ENCODE assay signal across 30 cellular contexts in genomic region chr13:106794131-106794530, GRCh38.
"Had no signal": no experiment of that assay in that cellular context is flagged by ENCODE, and none has a peak within 500 bp of the region (broad histone marks: within the 10 kb centered on the region; RNA-seq: fewer than 3 reads in every experiment).

No MANE protein-coding gene starts in this region.

- H3K36me3 ChIP-seq: adrenal gland, ascending aorta, cardiac muscle cell had no signal

- H3K4me1 ChIP-seq: adrenal gland, ascending aorta had no signal

- H3K27ac ChIP-seq: adrenal gland, ascending aorta, cardiac muscle cell, VCaP had no signal

- H3K9me3 ChIP-seq: adrenal gland, ascending aorta had no signal

- ATAC-seq: activated CD8-positive, alpha-beta memory T cell treated with anti-CD3 and anti-CD28 coated beads, Interleukin-2, amount 10 ng/mL, durations not matched to agents 7 days and 5 days; activated CD8-positive, alpha-beta T cell treated with anti-CD3 and anti-CD28 coated beads, Interleukin-2, amount 10 ng/mL, durations not matched to agents 7 days and 5 days; activated naive CD8-positive, alpha-beta T cell treated with anti-CD3 and anti-CD28 coated beads, Interleukin-2, amount 50 U/mL, for 24 hours had no signal

- H3K4me3 ChIP-seq: adrenal gland, cardiac muscle cell had no signal

- DNase-seq: activated B cell treated with CpG ODN at 0.5 μM for 24 hours; activated CD4-positive, alpha-beta memory T cell treated with anti-CD3 and anti-CD28 coated beads for 36 hours; activated CD4-positive, alpha-beta T cell treated with anti-CD3 and anti-CD28 coated beads for 4 hours; activated CD4-positive, alpha-beta T cell treated with anti-CD3 and anti-CD28 coated beads, Interleukin-2, amount 10 ng/mL, durations not matched to agents 24 days and 14 days; activated CD4-positive, alpha-beta T cell treated with anti-CD3 and anti-CD28 coated beads, Interleukin-2, amount 50 U/mL, for 1 hour; activated CD4-positive, alpha-beta T cell treated with anti-CD3 and anti-CD28 coated beads, Interleukin-2, amount 50 U/mL, for 4 hours; activated CD4-positive, CD25-positive, alpha-beta regulatory T cell treated with anti-CD3 and anti-CD28 coated beads, Interleukin-2, amount 50 U/mL, for 72 hours; activated CD8-positive, alpha-beta memory T cell treated with anti-CD3 and anti-CD28 coated beads for 24 hours; activated CD8-positive, alpha-beta memory T cell treated with anti-CD3 and anti-CD28 coated beads, Interleukin-2, amount 10 ng/mL, durations not matched to agents 7 days and 5 days; activated CD8-positive, alpha-beta memory T cell treated with anti-CD3 and anti-CD28 coated beads, Interleukin-2, amount 50 U/mL, for 48 hours; activated CD8-positive, alpha-beta T cell treated with anti-CD3 and anti-CD28 coated beads, Interleukin-2, amount 10 ng/mL, durations not matched to agents 7 days and 5 days; activated effector memory CD4-positive, alpha-beta T cell treated with Interleukin-2 at 50 U/mL for 16 hours; activated gamma-delta T cell; activated naive CD4-positive, alpha-beta T cell treated with anti-CD3 and anti-CD28 coated beads, Interleukin-2, amount 10 ng/mL, durations not matched to agents 7 days and 5 days; activated naive CD4-positive, alpha-beta T cell treated with Interleukin-2 at 50 U/mL for 16 hours; activated naive CD8-positive, alpha-beta T cell treated with anti-CD3 and anti-CD28 coated beads, Interleukin-2, amount 10 ng/mL, durations not matched to agents 7 days and 5 days; activated naive CD8-positive, alpha-beta T cell treated with anti-CD3 and anti-CD28 coated beads, Interleukin-2, amount 50 U/mL, for 24 hours; activated T-cell treated with anti-CD3 and anti-CD28 coated beads, Interleukin-2, amount 50 U/mL, for 24 hours; activated T-cell treated with anti-CD3 and anti-CD28 coated beads, Interleukin-2, amount 50 U/mL, for 48 hours; adrenal gland; amygdala; anterior cingulate cortex; caudate nucleus; cerebellar nuclear complex; T-helper 1 cell; T-helper 2 cell; T-helper 9 cell had no signal

- H3K27me3 ChIP-seq: adrenal gland, ascending aorta had no signal
